In genomic region chr6:10837997-10838793, GRCh38 we compare ENCODE assay signal across 8 cellular contexts. TPM values are rescaled to one million over a fixed set of nuclear protein-coding genes. Genes with fewer than 3 reads are reported as not detected.
DNase-seq lines count a peak whose midpoint lies in the region; TF ChIP-seq lines count a peak whose summit lies in the region.

MAK (minus strand) TSS chr6:10838539; CDS start chr6:10830648, 7,891 bp downstream.

- DNase-seq in EL (peak; percentile 83), H4 (ENCODE audit: low spot score) (peak; percentile 77), LoVo (ENCODE audit: low spot score) (peak; percentile 89), foreskin fibroblast (peak; percentile 69 to 89), neural progenitor cell (ENCODE audit: low spot score) (peak; percentile 97), stomach (peak; percentile 88)
- DNase-seq in activated effector memory CD4-positive, alpha-beta T cell treated with anti-CD3 and anti-CD28 coated beads, Interleukin-2, amount 50 U/mL, for 16 hours, result peak; percentile 95

- intact Hi-C loops in stomach (cut with DNase I; ENCODE audit: low total_unique reads), result no loop called here

- peaks cover 5% of the 10 kb centered on the region for H3K27me3 Mint-ChIP-seq in neural progenitor cell (ENCODE audit: insufficient read depth, low read depth)

- H3K4me3 Mint-ChIP-seq in neural progenitor cell, result peak within 1 kb of the TSS; percentile 92

- H3K4me2 ChIP-seq in neural progenitor cell, result peak within 1 kb of the TSS; percentile 93

- peaks cover 20% of the 10 kb centered on the region for H3K79me2 ChIP-seq in neural progenitor cell (ENCODE audit: low read depth)

- H3K9me3 Mint-ChIP-seq in neural progenitor cell, result no peaks in the 10 kb centered on the region

- no peak within 1 kb of the TSS for H3K9ac ChIP-seq in neural progenitor cell

- 0 to 1% (median 0%) methylated on average over 20 to 53 of the region's 53 CpGs for WGBS in stomach, 5 donors

- H3F3A ChIP-seq in neural progenitor cell (ENCODE audit: low read depth), result peaks cover 35% of the 10 kb centered on the region

- H3K27me3 ChIP-seq in neural progenitor cell (peaks cover 14% of the 10 kb centered on the region), stomach (peaks cover 0 to 38% (median 24%) of the 10 kb centered on the region in 3 donors)

- no peak for TF ChIP-seq EP300 in stomach (IDR thresholded peaks at IDR 0.05)

- peaks cover 21% of the 10 kb centered on the region for H3K4me1 ChIP-seq in neural progenitor cell
- peaks cover 14 to 27% (median 20%) of the 10 kb centered on the region in 4 donors for H3K4me1 ChIP-seq in stomach

- no peak within 1 kb of the TSS for H3K27ac Mint-ChIP-seq in neural progenitor cell

- H3K4me1 Mint-ChIP-seq in neural progenitor cell, result peaks cover 17% of the 10 kb centered on the region

- TF ChIP-seq CTCF in foreskin fibroblast (IDR thresholded peaks at IDR 0.05; ENCODE audit: low read depth, low read length) (no peak), neural progenitor cell (IDR thresholded peaks at IDR 0.05) (no peak), stomach (IDR thresholded peaks at IDR 0.05) (no peak)

- H3K4me3 ChIP-seq in foreskin fibroblast (ENCODE audit: low read depth in 1 of 2, low read length in 2 of 2) (peak within 1 kb of the TSS; percentile 60 to 65), neural progenitor cell (peak within 1 kb of the TSS; percentile 72), stomach (peak within 1 kb of the TSS; percentile 62 to 79 (median 68))

- H3K36me3 ChIP-seq in neural progenitor cell (no peaks in the 10 kb centered on the region), stomach (no peaks in the 10 kb centered on the region)

- no peaks in the 10 kb centered on the region for H3K36me3 Mint-ChIP-seq in neural progenitor cell

- H4K20me1 ChIP-seq in neural progenitor cell (ENCODE audit: low read depth), result no peaks in the 10 kb centered on the region

- peak within 1 kb of the TSS; percentile 71 for H2AFZ ChIP-seq in neural progenitor cell (replicated peaks)

- H3K27ac ChIP-seq in neural progenitor cell (peak within 1 kb of the TSS; percentile 69), stomach (peak within 1 kb of the TSS; percentile 45 to 84 (median 70))

- TF ChIP-seq POLR2A in Raji (IDR thresholded peaks at IDR 0.05; ENCODE audit: insufficient read depth, low read depth, low read length), result peak; percentile 65
- TF ChIP-seq POLR2A in stomach (IDR thresholded peaks at IDR 0.05), result no peak

- H3K9me3 ChIP-seq in neural progenitor cell (ENCODE audit: low read depth) (peaks cover 8% of the 10 kb centered on the region), stomach (peaks cover 0 to 5% (median 2%) of the 10 kb centered on the region in 4 donors)

RNA-seq across cellular contexts. Expression of gene MAK, which starts in this region (rescaled TPM):
- total RNA-seq in H4 (2014; rRNA removed; shearing (Covaris generic)), result 0.10 TPM in 1 of 2 replicates, not detected in the other
- total RNA-seq in neural progenitor cell (ENCODE audit: low replicate concordance), result 1.7 and 4.2 TPM in 2 replicates
- total RNA-seq in stomach, result 1 to 10 TPM in 1 of 5 donors, not detected in 4; 1.0 TPM
- polyA plus RNA-seq in stomach, result under 1 TPM in 2 of 3 donors, not detected in 1; 0.05 to 0.06 TPM

Comparison
In these comparisons a context has a peak if more than half of its experiments do, and no peak if none do; other contexts are left out.
1. Peak in every context shown above with its lines: DNase-seq, H3K4me3 ChIP-seq and H3K27ac ChIP-seq.
2. Peak in DNase-seq in H4; RNA of the gene not detected or under 1 TPM.